In the genomic region with DNA sequence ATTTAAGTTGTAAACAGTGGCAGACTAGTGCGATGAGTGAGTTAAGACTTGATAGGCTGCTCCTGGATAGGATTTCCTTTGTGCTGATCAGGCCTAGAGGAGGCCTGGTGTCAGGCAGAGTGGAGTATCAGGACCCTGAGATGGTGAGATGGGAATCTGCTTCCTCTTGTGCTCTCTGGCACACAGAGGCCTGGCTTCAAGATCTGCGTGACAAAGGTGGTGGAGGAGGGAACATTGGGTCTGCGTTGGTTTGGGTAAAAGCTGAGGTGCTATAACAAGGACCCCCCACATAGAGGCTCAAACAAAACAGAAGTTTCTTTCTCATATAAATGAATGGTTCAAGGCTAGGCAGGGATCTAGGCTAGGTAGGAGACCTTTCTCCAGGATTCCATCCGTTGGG, we compare ENCODE assay signal across 12 cellular contexts.
"Had no signal": no experiment of that assay in that cellular context is flagged by ENCODE, and none has a peak within 500 bp of the region (broad histone marks: within the 10 kb centered on the region; RNA-seq: fewer than 3 reads in every experiment).

No MANE protein-coding gene starts in this region.

- H3K27me3 ChIP-seq: colonic mucosa, gastroesophageal sphincter, neutrophil, right atrium auricular region had no signal

- H3K9me3 ChIP-seq: colonic mucosa, gastroesophageal sphincter, lower lobe of right lung, neutrophil, right atrium auricular region had no signal

- FAIRE-seq: small intestine had no signal

- H3K27ac ChIP-seq: colonic mucosa, gastroesophageal sphincter, lower lobe of right lung, neutrophil, right atrium auricular region had no signal

- ATAC-seq: gastroesophageal sphincter, left cardiac atrium, lower lobe of right lung had no signal

- DNase-seq: activated CD4-positive, alpha-beta T cell treated with anti-CD3 and anti-CD28 coated beads for 48 hours; activated effector memory CD4-positive, alpha-beta T cell treated with anti-CD3 and anti-CD28 coated beads, Interleukin-2, amount 50 U/mL, for 16 hours; colonic mucosa; left cardiac atrium; lower lobe of right lung; midbrain; posterior cingulate gyrus; small intestine; trophoblast cell had no signal

- H3K36me3 ChIP-seq: colonic mucosa had no signal

- H3K4me1 ChIP-seq: colonic mucosa, gastroesophageal sphincter, lower lobe of right lung, right atrium auricular region had no signal

- H3K4me3 ChIP-seq: colonic mucosa, gastroesophageal sphincter, lower lobe of right lung, right atrium auricular region had no signal
